1 cellular context compared by ENCODE assay signal in the genomic region with DNA sequence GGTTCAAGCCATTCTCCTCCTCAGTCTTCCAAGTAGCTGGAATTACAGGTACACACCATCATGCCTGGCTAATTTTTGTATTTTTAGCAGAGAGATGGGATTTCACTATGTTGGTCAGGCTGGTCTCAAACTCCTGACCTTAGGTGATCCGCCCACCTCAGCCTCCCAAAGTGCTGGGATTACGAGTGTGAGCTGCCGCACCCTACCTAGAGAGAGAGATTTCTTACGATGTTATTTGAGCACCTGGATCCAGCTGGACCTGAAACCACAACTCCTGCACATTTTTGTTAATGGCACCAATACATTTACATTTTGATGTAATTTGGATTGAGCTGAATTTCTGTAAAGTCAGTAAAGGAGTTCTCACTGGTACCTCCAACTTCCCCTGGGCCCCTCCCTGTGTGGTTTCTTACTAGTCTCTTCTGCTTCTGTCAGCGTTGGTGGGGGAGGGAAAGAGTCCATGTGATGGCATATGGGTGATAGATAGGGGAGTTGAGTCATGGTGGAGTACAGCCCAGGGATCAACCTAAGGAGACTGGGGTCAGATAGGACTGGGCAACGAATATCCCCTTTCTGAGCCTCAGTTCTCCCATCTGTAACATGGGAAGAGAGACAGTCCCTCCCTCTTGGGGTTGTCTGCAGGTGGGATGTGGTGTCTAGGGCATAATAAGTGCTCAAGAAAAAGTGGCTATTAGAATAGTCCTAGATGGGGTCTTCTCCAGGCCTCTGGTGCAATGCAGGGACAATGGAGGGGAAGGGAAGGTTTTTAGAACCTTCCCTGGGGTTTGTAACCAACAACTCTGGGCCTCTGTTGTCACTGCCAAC.
A peak's percentile ranks its signal among the peaks of the same experiment; 100 is the strongest.
TF ChIP-seq lines count a peak whose summit lies in the region.

No MANE protein-coding gene starts in this region.

TF ChIP-seq in K562, 482 proteins besides CTCF, POLR2A, EP300 and RAD21 (continued from another document and continues in another):
- TF ChIP-seq, protein P1, sequence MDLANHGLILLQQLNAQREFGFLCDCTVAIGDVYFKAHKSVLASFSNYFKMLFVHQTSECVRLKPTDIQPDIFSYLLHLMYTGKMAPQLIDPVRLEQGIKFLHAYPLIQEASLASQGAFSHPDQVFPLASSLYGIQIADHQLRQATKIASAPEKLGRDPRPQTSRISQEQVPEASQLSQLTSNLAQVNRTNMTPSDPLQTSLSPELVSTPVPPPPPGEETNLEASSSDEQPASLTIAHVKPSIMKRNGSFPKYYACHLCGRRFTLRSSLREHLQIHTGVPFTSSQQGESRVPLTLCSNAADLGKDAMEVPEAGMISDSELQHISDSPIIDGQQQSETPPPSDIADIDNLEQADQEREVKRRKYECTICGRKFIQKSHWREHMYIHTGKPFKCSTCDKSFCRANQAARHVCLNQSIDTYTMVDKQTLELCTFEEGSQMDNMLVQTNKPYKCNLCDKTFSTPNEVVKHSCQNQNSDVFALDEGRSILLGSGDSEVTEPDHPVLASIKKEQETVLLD (IDR thresholded peaks at IDR 0.05) = 0 out of 2 replicates have a peak, but pooled peaks have one; percentile 26
- TF ChIP-seq ZNF3 (CRISPR knock-in tag; IDR thresholded peaks at IDR 0.05) = no peak
- TF ChIP-seq, protein P2, sequence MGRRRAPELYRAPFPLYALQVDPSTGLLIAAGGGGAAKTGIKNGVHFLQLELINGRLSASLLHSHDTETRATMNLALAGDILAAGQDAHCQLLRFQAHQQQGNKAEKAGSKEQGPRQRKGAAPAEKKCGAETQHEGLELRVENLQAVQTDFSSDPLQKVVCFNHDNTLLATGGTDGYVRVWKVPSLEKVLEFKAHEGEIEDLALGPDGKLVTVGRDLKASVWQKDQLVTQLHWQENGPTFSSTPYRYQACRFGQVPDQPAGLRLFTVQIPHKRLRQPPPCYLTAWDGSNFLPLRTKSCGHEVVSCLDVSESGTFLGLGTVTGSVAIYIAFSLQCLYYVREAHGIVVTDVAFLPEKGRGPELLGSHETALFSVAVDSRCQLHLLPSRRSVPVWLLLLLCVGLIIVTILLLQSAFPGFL (CRISPR knock-in tag; IDR thresholded peaks at IDR 0.05) = no peak
- TF ChIP-seq, protein P3, sequence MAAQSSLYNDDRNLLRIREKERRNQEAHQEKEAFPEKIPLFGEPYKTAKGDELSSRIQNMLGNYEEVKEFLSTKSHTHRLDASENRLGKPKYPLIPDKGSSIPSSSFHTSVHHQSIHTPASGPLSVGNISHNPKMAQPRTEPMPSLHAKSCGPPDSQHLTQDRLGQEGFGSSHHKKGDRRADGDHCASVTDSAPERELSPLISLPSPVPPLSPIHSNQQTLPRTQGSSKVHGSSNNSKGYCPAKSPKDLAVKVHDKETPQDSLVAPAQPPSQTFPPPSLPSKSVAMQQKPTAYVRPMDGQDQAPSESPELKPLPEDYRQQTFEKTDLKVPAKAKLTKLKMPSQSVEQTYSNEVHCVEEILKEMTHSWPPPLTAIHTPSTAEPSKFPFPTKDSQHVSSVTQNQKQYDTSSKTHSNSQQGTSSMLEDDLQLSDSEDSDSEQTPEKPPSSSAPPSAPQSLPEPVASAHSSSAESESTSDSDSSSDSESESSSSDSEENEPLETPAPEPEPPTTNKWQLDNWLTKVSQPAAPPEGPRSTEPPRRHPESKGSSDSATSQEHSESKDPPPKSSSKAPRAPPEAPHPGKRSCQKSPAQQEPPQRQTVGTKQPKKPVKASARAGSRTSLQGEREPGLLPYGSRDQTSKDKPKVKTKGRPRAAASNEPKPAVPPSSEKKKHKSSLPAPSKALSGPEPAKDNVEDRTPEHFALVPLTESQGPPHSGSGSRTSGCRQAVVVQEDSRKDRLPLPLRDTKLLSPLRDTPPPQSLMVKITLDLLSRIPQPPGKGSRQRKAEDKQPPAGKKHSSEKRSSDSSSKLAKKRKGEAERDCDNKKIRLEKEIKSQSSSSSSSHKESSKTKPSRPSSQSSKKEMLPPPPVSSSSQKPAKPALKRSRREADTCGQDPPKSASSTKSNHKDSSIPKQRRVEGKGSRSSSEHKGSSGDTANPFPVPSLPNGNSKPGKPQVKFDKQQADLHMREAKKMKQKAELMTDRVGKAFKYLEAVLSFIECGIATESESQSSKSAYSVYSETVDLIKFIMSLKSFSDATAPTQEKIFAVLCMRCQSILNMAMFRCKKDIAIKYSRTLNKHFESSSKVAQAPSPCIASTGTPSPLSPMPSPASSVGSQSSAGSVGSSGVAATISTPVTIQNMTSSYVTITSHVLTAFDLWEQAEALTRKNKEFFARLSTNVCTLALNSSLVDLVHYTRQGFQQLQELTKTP (IDR thresholded peaks at IDR 0.05; ENCODE audit: low read depth in 1 of 2, partially characterized antibody in 2 of 2) = peak; percentile 49 to 54
- no peak for TF ChIP-seq ASH1L (IDR thresholded peaks at IDR 0.05; ENCODE audit: borderline replicate concordance, low read depth, partially characterized antibody)
- no peak for TF ChIP-seq ZNF79 (CRISPR knock-in tag; IDR thresholded peaks at IDR 0.05; ENCODE audit: low read depth)
- TF ChIP-seq ZNF143 (CRISPR knock-in tag; IDR thresholded peaks at IDR 0.05) = no peak
- TF ChIP-seq, protein P4, sequence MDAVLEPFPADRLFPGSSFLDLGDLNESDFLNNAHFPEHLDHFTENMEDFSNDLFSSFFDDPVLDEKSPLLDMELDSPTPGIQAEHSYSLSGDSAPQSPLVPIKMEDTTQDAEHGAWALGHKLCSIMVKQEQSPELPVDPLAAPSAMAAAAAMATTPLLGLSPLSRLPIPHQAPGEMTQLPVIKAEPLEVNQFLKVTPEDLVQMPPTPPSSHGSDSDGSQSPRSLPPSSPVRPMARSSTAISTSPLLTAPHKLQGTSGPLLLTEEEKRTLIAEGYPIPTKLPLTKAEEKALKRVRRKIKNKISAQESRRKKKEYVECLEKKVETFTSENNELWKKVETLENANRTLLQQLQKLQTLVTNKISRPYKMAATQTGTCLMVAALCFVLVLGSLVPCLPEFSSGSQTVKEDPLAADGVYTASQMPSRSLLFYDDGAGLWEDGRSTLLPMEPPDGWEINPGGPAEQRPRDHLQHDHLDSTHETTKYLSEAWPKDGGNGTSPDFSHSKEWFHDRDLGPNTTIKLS (IDR thresholded peaks at IDR 0.05; ENCODE audit: borderline replicate concordance, low read depth) = peak; percentile 30; the same call in 1 of the 2 replicates
- TF ChIP-seq SMARCA5 (IDR thresholded peaks at IDR 0.05) = no peak
- TF ChIP-seq PCBP2 (IDR thresholded peaks at IDR 0.05; ENCODE audit: low read depth, low read length, poor library complexity, severe bottlenecking) = no peak
- TF ChIP-seq, protein P5, sequence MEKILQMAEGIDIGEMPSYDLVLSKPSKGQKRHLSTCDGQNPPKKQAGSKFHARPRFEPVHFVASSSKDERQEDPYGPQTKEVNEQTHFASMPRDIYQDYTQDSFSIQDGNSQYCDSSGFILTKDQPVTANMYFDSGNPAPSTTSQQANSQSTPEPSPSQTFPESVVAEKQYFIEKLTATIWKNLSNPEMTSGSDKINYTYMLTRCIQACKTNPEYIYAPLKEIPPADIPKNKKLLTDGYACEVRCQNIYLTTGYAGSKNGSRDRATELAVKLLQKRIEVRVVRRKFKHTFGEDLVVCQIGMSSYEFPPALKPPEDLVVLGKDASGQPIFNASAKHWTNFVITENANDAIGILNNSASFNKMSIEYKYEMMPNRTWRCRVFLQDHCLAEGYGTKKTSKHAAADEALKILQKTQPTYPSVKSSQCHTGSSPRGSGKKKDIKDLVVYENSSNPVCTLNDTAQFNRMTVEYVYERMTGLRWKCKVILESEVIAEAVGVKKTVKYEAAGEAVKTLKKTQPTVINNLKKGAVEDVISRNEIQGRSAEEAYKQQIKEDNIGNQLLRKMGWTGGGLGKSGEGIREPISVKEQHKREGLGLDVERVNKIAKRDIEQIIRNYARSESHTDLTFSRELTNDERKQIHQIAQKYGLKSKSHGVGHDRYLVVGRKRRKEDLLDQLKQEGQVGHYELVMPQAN (IDR thresholded peaks at IDR 0.05; ENCODE audit: borderline replicate concordance) = no peak
- TF ChIP-seq ZNF224 (CRISPR knock-in tag; IDR thresholded peaks at IDR 0.05) = no peak
- TF ChIP-seq, protein P6, sequence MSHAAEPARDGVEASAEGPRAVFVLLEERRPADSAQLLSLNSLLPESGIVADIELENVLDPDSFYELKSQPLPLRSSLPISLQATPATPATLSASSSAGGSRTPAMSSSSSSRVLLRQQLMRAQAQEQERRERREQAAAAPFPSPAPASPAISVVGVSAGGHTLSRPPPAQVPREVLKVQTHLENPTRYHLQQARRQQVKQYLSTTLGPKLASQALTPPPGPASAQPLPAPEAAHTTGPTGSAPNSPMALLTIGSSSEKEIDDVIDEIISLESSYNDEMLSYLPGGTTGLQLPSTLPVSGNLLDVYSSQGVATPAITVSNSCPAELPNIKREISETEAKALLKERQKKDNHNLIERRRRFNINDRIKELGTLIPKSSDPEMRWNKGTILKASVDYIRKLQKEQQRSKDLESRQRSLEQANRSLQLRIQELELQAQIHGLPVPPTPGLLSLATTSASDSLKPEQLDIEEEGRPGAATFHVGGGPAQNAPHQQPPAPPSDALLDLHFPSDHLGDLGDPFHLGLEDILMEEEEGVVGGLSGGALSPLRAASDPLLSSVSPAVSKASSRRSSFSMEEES (CRISPR knock-in tag; IDR thresholded peaks at IDR 0.05) = no peak
- TF ChIP-seq, protein P7, sequence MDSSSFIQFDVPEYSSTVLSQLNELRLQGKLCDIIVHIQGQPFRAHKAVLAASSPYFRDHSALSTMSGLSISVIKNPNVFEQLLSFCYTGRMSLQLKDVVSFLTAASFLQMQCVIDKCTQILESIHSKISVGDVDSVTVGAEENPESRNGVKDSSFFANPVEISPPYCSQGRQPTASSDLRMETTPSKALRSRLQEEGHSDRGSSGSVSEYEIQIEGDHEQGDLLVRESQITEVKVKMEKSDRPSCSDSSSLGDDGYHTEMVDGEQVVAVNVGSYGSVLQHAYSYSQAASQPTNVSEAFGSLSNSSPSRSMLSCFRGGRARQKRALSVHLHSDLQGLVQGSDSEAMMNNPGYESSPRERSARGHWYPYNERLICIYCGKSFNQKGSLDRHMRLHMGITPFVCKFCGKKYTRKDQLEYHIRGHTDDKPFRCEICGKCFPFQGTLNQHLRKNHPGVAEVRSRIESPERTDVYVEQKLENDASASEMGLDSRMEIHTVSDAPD (CRISPR knock-in tag; IDR thresholded peaks at IDR 0.05) = no peak
- TF ChIP-seq TAL1 (IDR thresholded peaks at IDR 0.05) = peak; percentile 63
- TF ChIP-seq PRPF4 (IDR thresholded peaks at IDR 0.05; ENCODE audit: insufficient read depth, low read depth, low read length, poor library complexity, severe bottlenecking) = no peak
- peak; percentile 92; the same call in 1 of the 2 replicates for TF ChIP-seq HDAC2 (IDR thresholded peaks at IDR 0.05)
- TF ChIP-seq KDM1A (IDR thresholded peaks at IDR 0.05) = peak; percentile 83 to 93
- TF ChIP-seq SP1 (CRISPR knock-in tag; IDR thresholded peaks at IDR 0.05) = no peak
- TF ChIP-seq ZNF551 (CRISPR knock-in tag; IDR thresholded peaks at IDR 0.05) = no peak
- TF ChIP-seq, protein P8, sequence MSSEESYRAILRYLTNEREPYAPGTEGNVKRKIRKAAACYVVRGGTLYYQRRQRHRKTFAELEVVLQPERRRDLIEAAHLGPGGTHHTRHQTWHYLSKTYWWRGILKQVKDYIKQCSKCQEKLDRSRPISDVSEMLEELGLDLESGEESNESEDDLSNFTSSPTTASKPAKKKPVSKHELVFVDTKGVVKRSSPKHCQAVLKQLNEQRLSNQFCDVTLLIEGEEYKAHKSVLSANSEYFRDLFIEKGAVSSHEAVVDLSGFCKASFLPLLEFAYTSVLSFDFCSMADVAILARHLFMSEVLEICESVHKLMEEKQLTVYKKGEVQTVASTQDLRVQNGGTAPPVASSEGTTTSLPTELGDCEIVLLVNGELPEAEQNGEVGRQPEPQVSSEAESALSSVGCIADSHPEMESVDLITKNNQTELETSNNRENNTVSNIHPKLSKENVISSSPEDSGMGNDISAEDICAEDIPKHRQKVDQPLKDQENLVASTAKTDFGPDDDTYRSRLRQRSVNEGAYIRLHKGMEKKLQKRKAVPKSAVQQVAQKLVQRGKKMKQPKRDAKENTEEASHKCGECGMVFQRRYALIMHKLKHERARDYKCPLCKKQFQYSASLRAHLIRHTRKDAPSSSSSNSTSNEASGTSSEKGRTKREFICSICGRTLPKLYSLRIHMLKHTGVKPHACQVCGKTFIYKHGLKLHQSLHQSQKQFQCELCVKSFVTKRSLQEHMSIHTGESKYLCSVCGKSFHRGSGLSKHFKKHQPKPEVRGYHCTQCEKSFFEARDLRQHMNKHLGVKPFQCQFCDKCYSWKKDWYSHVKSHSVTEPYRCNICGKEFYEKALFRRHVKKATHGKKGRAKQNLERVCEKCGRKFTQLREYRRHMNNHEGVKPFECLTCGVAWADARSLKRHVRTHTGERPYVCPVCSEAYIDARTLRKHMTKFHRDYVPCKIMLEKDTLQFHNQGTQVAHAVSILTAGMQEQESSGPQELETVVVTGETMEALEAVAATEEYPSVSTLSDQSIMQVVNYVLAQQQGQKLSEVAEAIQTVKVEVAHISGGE (CRISPR knock-in tag; IDR thresholded peaks at IDR 0.05) = peak in 1 of 3 experiments; percentile 51; a peak in 1 of 6 replicates
- TF ChIP-seq ZNF431 (CRISPR knock-in tag; IDR thresholded peaks at IDR 0.05) = no peak
- TF ChIP-seq, protein P9, sequence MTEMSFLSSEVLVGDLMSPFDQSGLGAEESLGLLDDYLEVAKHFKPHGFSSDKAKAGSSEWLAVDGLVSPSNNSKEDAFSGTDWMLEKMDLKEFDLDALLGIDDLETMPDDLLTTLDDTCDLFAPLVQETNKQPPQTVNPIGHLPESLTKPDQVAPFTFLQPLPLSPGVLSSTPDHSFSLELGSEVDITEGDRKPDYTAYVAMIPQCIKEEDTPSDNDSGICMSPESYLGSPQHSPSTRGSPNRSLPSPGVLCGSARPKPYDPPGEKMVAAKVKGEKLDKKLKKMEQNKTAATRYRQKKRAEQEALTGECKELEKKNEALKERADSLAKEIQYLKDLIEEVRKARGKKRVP (CRISPR knock-in tag; IDR thresholded peaks at IDR 0.05) = no peak
- TF ChIP-seq, protein P10, sequence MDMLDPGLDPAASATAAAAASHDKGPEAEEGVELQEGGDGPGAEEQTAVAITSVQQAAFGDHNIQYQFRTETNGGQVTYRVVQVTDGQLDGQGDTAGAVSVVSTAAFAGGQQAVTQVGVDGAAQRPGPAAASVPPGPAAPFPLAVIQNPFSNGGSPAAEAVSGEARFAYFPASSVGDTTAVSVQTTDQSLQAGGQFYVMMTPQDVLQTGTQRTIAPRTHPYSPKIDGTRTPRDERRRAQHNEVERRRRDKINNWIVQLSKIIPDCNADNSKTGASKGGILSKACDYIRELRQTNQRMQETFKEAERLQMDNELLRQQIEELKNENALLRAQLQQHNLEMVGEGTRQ (CRISPR knock-in tag; IDR thresholded peaks at IDR 0.05) = no peak
- TF ChIP-seq TBP (optimal IDR thresholded peaks at IDR 0.05; ENCODE audit: low read depth, low read length) = no peak
